In genomic region chr3:160565442-160566403, GRCh38 we compare ENCODE assay signal across 8 cellular contexts. TPM values are rescaled to one million over a fixed set of nuclear protein-coding genes. Genes with fewer than 3 reads are reported as not detected.
A peak's percentile ranks its signal among the peaks of the same experiment; 100 is the strongest.
DNase-seq lines count a peak whose midpoint lies in the region; ATAC-seq, FAIRE-seq and TF ChIP-seq lines count a peak whose summit lies in the region.

A gene with protein sequence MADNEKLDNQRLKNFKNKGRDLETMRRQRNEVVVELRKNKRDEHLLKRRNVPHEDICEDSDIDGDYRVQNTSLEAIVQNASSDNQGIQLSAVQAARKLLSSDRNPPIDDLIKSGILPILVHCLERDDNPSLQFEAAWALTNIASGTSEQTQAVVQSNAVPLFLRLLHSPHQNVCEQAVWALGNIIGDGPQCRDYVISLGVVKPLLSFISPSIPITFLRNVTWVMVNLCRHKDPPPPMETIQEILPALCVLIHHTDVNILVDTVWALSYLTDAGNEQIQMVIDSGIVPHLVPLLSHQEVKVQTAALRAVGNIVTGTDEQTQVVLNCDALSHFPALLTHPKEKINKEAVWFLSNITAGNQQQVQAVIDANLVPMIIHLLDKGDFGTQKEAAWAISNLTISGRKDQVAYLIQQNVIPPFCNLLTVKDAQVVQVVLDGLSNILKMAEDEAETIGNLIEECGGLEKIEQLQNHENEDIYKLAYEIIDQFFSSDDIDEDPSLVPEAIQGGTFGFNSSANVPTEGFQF (minus strand): TSS chr3:160565571. CDS start chr3:160565282, 289 bp downstream.

- H3K27me3 ChIP-seq in pancreas: no peaks in the 10 kb centered on the region
- no peaks in the 10 kb centered on the region for H3K27me3 ChIP-seq in tibial artery

- H3K36me3 ChIP-seq in pancreas (no peaks in the 10 kb centered on the region), tibial artery (peaks cover 0 to 11% (median 0%) of the 10 kb centered on the region in 3 donors)

- WGBS in pancreas, 2 donors: 0 to 1% methylated on average over 65 to 71 of the region's 71 CpGs

- DNase-seq in GM12864 (ENCODE audit: low read depth) (peak; percentile 89), NCI-H1417 (lab: John Stamatoyannopoulos, UW) (peak; percentile 96 to 100 (median 99)), SW 1271 (lab: John Stamatoyannopoulos, UW) (peak; percentile 91 to 95), Right ventricle myocardium inferior (ENCODE audit: missing footprints) (peak; percentile 99), pancreas (peak; percentile 97 to 98 (median 98)), tibial artery (peak; percentile 98 to 99)
- DNase-seq in activated naive CD8-positive, alpha-beta T cell treated with anti-CD3 and anti-CD28 coated beads, Interleukin-2, amount 50 U/mL, for 16 hours (ENCODE audit: low read depth, low spot score): peak; percentile 93

- peak within 1 kb of the TSS; percentile 88 for H3K4me3 ChIP-seq in GM12864 (ENCODE audit: low read depth, low read length)
- peak within 1 kb of the TSS; percentile 64 to 79 (median 74) for H3K4me3 ChIP-seq in pancreas
- H3K4me3 ChIP-seq in tibial artery: peak within 1 kb of the TSS; percentile 75 to 88

- H3K27ac ChIP-seq in pancreas: peak within 1 kb of the TSS; percentile 94 to 97 (median 95)
- H3K27ac ChIP-seq in tibial artery: peak within 1 kb of the TSS; percentile 96 to 99

- TF ChIP-seq CTCF in GM12864 (IDR thresholded peaks at IDR 0.05; ENCODE audit: low read depth, low read length, missing control alignments) (no peak), pancreas (IDR thresholded peaks at IDR 0.05) (no peak), tibial artery (IDR thresholded peaks at IDR 0.05) (no peak)

- H3K4me1 ChIP-seq in pancreas (peaks cover 0 to 36% (median 32%) of the 10 kb centered on the region in 3 donors), tibial artery (peaks cover 0 to 42% (median 26%) of the 10 kb centered on the region in 4 donors)

- ATAC-seq in HG02759 (IDR thresholded peaks at IDR 0.05; ENCODE audit: unreplicated experiment): peak; percentile 89
- ATAC-seq in Right ventricle myocardium inferior: peak; percentile 98
- ATAC-seq in pancreas: peak; percentile 93 to 98 (median 96)

- intact Hi-C loops in Right ventricle myocardium inferior (cut with DNase I): loop anchor here (5.0 kb wide), 1 partner anchor 192 kb away; the partner anchor contains the start of gene PPM1L
- intact Hi-C loops in pancreas (cut with DNase I): no loop called here
- intact Hi-C loops in tibial artery (cut with DNase I; ENCODE audit: low total_unique reads): loop anchor here (10.0 kb wide), 1 partner anchor 161 kb away; no protein-coding TSS in a partner anchor

- no peak for FAIRE-seq in pancreas (lab: Jason Lieb, UNC)

- no peaks in the 10 kb centered on the region for H3K9me3 ChIP-seq in pancreas
- no peaks in the 10 kb centered on the region for H3K9me3 ChIP-seq in tibial artery

RNA-seq across cellular contexts. Expression of the gene that starts here (rescaled TPM):
- 120 TPM for total RNA-seq in Right ventricle myocardium inferior
- total RNA-seq in pancreas: 10 to 100 TPM; 15.9 to 23.9 (median 19.0) TPM
- 1 to 10 TPM; 5.8 to 6.5 TPM for polyA plus RNA-seq in pancreas

Comparison
In these comparisons a context has a peak if more than half of its experiments do, and no peak if none do; other contexts are left out.
1. Peak in every context shown above with its lines: DNase-seq, ATAC-seq, H3K4me3 ChIP-seq and H3K27ac ChIP-seq.
2. intact Hi-C loops: an anchor here in Right ventricle myocardium inferior (5.0 kb wide) and tibial artery (10.0 kb wide); none called in pancreas.